Comparison of ENCODE assay signal across 1 cellular context in the genomic region with DNA sequence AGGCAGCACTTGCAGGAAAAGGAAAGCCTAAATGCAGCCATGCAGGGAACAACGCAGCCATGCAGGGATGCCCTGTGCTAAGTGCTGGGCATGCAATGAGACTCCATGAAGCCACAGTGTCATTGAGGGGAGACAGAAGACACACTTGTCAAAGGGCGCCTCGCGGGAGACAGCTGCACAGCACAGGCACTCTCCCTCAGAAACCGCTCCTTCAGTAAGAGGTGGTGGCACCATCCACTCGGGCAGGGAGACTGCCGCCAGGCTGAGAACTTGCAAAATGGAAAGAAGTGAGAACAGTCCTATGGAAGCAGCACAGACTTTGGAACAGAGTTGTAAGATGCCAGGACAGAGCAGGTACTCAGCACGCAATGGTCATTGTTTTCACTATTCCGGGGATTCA.
A peak's percentile ranks its signal among the peaks of the same experiment; 100 is the strongest.
TF ChIP-seq lines count a peak whose summit lies in the region.

No MANE protein-coding gene starts in this region.

TF ChIP-seq in HepG2, 621 proteins besides CTCF, POLR2A, EP300 and RAD21:
- TF ChIP-seq, protein P1, sequence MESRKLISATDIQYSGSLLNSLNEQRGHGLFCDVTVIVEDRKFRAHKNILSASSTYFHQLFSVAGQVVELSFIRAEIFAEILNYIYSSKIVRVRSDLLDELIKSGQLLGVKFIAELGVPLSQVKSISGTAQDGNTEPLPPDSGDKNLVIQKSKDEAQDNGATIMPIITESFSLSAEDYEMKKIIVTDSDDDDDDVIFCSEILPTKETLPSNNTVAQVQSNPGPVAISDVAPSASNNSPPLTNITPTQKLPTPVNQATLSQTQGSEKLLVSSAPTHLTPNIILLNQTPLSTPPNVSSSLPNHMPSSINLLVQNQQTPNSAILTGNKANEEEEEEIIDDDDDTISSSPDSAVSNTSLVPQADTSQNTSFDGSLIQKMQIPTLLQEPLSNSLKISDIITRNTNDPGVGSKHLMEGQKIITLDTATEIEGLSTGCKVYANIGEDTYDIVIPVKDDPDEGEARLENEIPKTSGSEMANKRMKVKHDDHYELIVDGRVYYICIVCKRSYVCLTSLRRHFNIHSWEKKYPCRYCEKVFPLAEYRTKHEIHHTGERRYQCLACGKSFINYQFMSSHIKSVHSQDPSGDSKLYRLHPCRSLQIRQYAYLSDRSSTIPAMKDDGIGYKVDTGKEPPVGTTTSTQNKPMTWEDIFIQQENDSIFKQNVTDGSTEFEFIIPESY (CRISPR knock-in tag; IDR thresholded peaks at IDR 0.05) = peak; percentile 53; the same call in 1 of the 2 replicates
- TF ChIP-seq SIX1 (CRISPR knock-in tag; IDR thresholded peaks at IDR 0.05; ENCODE audit: borderline replicate concordance) (no peak), ZNF253 (CRISPR knock-in tag; IDR thresholded peaks at IDR 0.05; ENCODE audit: borderline replicate concordance) (no peak)
